ENCODE assay signal across 1 cellular context in the genomic region with DNA sequence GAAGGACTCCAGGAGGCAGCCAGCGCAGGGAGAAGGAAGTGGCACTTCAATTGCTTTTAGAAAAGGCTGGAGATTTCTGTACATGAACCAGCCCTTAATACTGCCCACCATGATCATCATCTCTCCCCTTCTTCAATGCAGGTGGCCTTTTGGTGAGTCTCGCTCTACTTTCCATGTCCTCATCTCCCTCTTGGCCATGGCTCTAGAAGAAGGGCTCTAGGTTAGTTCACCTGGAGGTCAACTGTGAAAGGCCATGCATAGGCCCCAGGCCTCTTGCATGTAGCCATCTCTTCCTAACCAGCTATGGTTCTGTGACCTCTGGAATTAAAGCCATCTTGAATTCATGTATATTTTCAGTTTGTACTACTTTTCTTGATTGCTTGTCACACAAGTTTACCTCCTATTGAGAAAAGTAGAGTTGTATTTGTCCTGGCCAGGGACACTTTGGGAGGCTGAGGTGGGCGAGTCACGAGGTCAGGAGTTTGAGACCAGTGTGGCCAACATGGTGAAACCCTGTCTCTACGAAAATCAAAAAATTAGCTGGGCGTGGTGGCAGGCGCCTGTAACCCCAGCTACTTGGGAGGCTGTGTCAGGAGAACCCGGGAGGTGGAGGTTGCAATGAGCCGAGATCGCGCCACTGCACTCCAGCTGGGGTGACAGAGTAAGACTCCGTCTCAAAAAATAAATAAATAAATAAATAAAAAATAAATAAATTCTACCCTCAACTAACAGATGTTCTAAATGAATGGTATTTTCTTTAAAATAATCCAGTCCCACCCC.
TF ChIP-seq lines count a peak whose summit lies in the region.

No MANE protein-coding gene starts in this region.

TF ChIP-seq in HCT116, 20 proteins besides CTCF, POLR2A, EP300 and RAD21 (continued from another document):
- TF ChIP-seq, protein P1, sequence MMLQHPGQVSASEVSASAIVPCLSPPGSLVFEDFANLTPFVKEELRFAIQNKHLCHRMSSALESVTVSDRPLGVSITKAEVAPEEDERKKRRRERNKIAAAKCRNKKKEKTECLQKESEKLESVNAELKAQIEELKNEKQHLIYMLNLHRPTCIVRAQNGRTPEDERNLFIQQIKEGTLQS (IDR thresholded peaks at IDR 0.05): no peak
- TF ChIP-seq EZH2 (IDR thresholded peaks at IDR 0.05) (no peak), EZH2phosphoT487 (IDR thresholded peaks at IDR 0.05; ENCODE audit: borderline replicate concordance) (no peak), EGR1 (IDR thresholded peaks at IDR 0.05; ENCODE audit: low read depth) (no peak)
